In the genomic region with DNA sequence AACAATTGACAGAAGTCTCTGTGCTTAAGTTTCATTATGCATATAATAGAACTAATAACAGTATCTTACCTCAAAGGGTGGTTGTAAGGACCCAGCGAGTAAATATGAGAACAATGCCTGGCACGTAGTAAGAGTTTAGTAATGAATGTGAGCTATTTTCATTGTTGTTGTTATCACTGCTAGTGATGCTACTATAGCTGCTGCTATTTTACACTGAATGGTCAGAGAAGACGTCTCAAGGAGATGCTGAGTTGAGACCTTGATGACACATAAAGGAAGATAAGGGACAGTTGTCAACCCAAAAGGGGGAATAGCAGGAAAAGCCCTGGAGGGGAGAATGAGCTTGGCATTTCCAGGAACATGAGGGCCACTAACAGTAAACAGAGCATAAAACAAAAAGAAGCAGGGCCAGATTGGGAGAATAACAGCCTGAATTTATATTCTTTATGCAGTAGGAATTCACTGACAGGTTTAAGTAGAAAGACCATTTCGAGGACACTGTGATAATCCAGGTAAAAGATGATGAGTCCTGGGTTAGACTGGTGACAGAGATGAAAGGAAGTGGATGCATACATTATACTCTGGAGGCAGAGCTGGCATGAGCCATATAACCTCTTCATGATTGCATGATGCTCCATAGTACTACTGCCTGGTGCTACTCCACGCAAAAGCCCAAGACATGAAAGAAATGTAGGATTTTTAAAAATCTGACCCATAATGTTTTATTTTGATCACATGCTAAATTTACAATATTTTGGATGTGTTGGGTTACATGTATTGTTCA, we compare ENCODE assay signal across 9 cellular contexts. TPM values are rescaled to one million over a fixed set of nuclear protein-coding genes. Genes with fewer than 3 reads are reported as not detected.
DNase-seq lines count a peak whose midpoint lies in the region; ATAC-seq and TF ChIP-seq lines count a peak whose summit lies in the region.
"Had no signal": no experiment of that assay in that cellular context is flagged by ENCODE, and none has a peak within 500 bp of the region (broad histone marks: within the 10 kb centered on the region; RNA-seq: fewer than 3 reads in every experiment).

No MANE protein-coding gene starts in this region.

- intact Hi-C loops in sciatic nerve (cut with DNase I) (no loop called here), left lung (cut with DNase I) (no loop called here)

- peaks cover 58% of the 10 kb centered on the region for H3K4me1 Mint-ChIP-seq in activated CD8-positive, alpha-beta memory T cell treated with anti-CD3 and anti-CD28 coated beads, Interleukin-2, amount 10 ng/mL, durations not matched to agents 7 days and 5 days
- peaks cover 64% of the 10 kb centered on the region for H3K4me1 Mint-ChIP-seq in stimulated activated effector memory CD8-positive, alpha-beta T cell treated with anti-CD3 and anti-CD28 coated beads, Interleukin-12 subunit alpha, Interleukin-12 subunit beta, amount 100 ng/mL, for 72 hours

- H3K27ac ChIP-seq in Peyer's patch = no peak overlapping the region
- H3K27ac ChIP-seq in left lung = no peak overlapping the region

- no peak overlapping the region for H3K4me3 Mint-ChIP-seq in activated CD8-positive, alpha-beta memory T cell treated with anti-CD3 and anti-CD28 coated beads, Interleukin-2, amount 10 ng/mL, durations not matched to agents 7 days and 5 days
- H3K4me3 Mint-ChIP-seq in stimulated activated effector memory CD8-positive, alpha-beta T cell treated with anti-CD3 and anti-CD28 coated beads, Interleukin-12 subunit alpha, Interleukin-12 subunit beta, amount 100 ng/mL, for 72 hours = peak overlapping the region; percentile 37

- H3K27me3 ChIP-seq in Peyer's patch = no peaks in the 10 kb centered on the region
- no peaks in the 10 kb centered on the region for H3K27me3 ChIP-seq in left lung

- H3K4me1 ChIP-seq in Peyer's patch (peaks cover 0 to 4% (median 2%) of the 10 kb centered on the region in 4 donors), left lung (peaks cover 0 to 32% of the 10 kb centered on the region in 2 donors)

- H3K36me3 ChIP-seq in Peyer's patch (no peaks in the 10 kb centered on the region), left lung (no peaks in the 10 kb centered on the region)

- no peak for TF ChIP-seq POLR2A in Peyer's patch (IDR thresholded peaks at IDR 0.05)

- H3K27ac Mint-ChIP-seq in activated CD8-positive, alpha-beta memory T cell treated with anti-CD3 and anti-CD28 coated beads, Interleukin-2, amount 10 ng/mL, durations not matched to agents 7 days and 5 days = peak overlapping the region; percentile 69
- peak overlapping the region; percentile 90 for H3K27ac Mint-ChIP-seq in stimulated activated effector memory CD8-positive, alpha-beta T cell treated with anti-CD3 and anti-CD28 coated beads, Interleukin-12 subunit alpha, Interleukin-12 subunit beta, amount 100 ng/mL, for 72 hours

- H3K9me3 ChIP-seq in Peyer's patch = no peaks in the 10 kb centered on the region
- no peaks in the 10 kb centered on the region for H3K9me3 ChIP-seq in left lung

- ATAC-seq in activated CD8-positive, alpha-beta memory T cell treated with anti-CD3 and anti-CD28 coated beads, Interleukin-2, amount 10 ng/mL, durations not matched to agents 7 days and 5 days = peak; percentile 63
- ATAC-seq in GM21619 (IDR thresholded peaks at IDR 0.05; ENCODE audit: unreplicated experiment) (peak; percentile 52), HG03378 (IDR thresholded peaks at IDR 0.05; ENCODE audit: unreplicated experiment) (peak; percentile 81), sciatic nerve (no peak), left lung (no peak)
- peak; percentile 97 for ATAC-seq in stimulated activated effector memory CD8-positive, alpha-beta T cell treated with anti-CD3 and anti-CD28 coated beads, Interleukin-12 subunit alpha, Interleukin-12 subunit beta, amount 100 ng/mL, for 72 hours

- CTCF ChIA-PET in activated CD8-positive, alpha-beta memory T cell treated with anti-CD3 and anti-CD28 coated beads, Interleukin-2, amount 10 ng/mL, durations not matched to agents 7 days and 5 days (lab: Charles Lee) = interaction anchor here (0.8 to 2.0 kb wide), 2 partner anchors 12 to 134 kb away, joined by 3 to 8 read pairs; no protein-coding TSS in a partner anchor

- H3K27me3 Mint-ChIP-seq in activated CD8-positive, alpha-beta memory T cell treated with anti-CD3 and anti-CD28 coated beads, Interleukin-2, amount 10 ng/mL, durations not matched to agents 7 days and 5 days = no peaks in the 10 kb centered on the region

- peaks cover 14% of the 10 kb centered on the region for H3K36me3 Mint-ChIP-seq in activated CD8-positive, alpha-beta memory T cell treated with anti-CD3 and anti-CD28 coated beads, Interleukin-2, amount 10 ng/mL, durations not matched to agents 7 days and 5 days
- peaks cover 2% of the 10 kb centered on the region for H3K36me3 Mint-ChIP-seq in stimulated activated effector memory CD8-positive, alpha-beta T cell treated with anti-CD3 and anti-CD28 coated beads, Interleukin-12 subunit alpha, Interleukin-12 subunit beta, amount 100 ng/mL, for 72 hours

- H3K4me3 ChIP-seq in Peyer's patch (no peak overlapping the region), left lung (no peak overlapping the region)

- DNase-seq in activated CD8-positive, alpha-beta memory T cell treated with anti-CD3 and anti-CD28 coated beads, Interleukin-2, amount 10 ng/mL, durations not matched to agents 7 days and 5 days = no peak
- no peak for DNase-seq in activated CD8-positive, alpha-beta memory T cell treated with anti-CD3 and anti-CD28 coated beads, Interleukin-2, amount 50 U/mL, for 48 hours
- DNase-seq in stimulated activated effector memory CD8-positive, alpha-beta T cell treated with anti-CD3 and anti-CD28 coated beads, Interleukin-12 subunit alpha, Interleukin-12 subunit beta, amount 100 ng/mL, for 72 hours (ENCODE audit: low spot score in 2 of 2) = peak in 1 of 2 donors; percentile 60
- no peak for DNase-seq in Peyer's patch
- DNase-seq in sciatic nerve (ENCODE audit: low spot score) = no peak
- DNase-seq in left lung = no peak
- DNase-seq: NCI-H446 treated with DMSO at 0.1 percent for 48 hours had no signal

- TF ChIP-seq CTCF in Peyer's patch (IDR thresholded peaks at IDR 0.05) (no peak), left lung (IDR thresholded peaks at IDR 0.05) (no peak)

- no peaks in the 10 kb centered on the region for H3K9me3 Mint-ChIP-seq in activated CD8-positive, alpha-beta memory T cell treated with anti-CD3 and anti-CD28 coated beads, Interleukin-2, amount 10 ng/mL, durations not matched to agents 7 days and 5 days (ENCODE audit: low read depth)
- H3K9me3 Mint-ChIP-seq in stimulated activated effector memory CD8-positive, alpha-beta T cell treated with anti-CD3 and anti-CD28 coated beads, Interleukin-12 subunit alpha, Interleukin-12 subunit beta, amount 100 ng/mL, for 72 hours = no peaks in the 10 kb centered on the region

RNA-seq across cellular contexts. Expression of a gene that starts 23.1 kb away (rescaled TPM):
- 10 to 100 TPM; 31.3 to 43.8 TPM for total RNA-seq in activated CD8-positive, alpha-beta memory T cell treated with anti-CD3 and anti-CD28 coated beads, Interleukin-2, amount 10 ng/mL, durations not matched to agents 7 days and 5 days
- total RNA-seq in Peyer's patch (100 to 1,000 TPM in 3 of 4 donors, 10 to 100 TPM in 1; 71.0 to 172 (median 158) TPM), sciatic nerve (54.6 TPM), left lung (10 to 100 TPM; 37.2 to 60.9 TPM)

Comparison
In these comparisons a context has a peak if more than half of its experiments do, and no peak if none do; other contexts are left out.
1. ATAC-seq: peak in activated CD8-positive, alpha-beta memory T cell treated with anti-CD3 and anti-CD28 coated beads, Interleukin-2, amount 10 ng/mL, durations not matched to agents 7 days and 5 days (single experiment), GM21619 (single experiment), HG03378 (single experiment) and stimulated activated effector memory CD8-positive, alpha-beta T cell treated with anti-CD3 and anti-CD28 coated beads, Interleukin-12 subunit alpha, Interleukin-12 subunit beta, amount 100 ng/mL, for 72 hours (single experiment); none in sciatic nerve (single experiment) and left lung (single experiment).